In the genomic region with DNA sequence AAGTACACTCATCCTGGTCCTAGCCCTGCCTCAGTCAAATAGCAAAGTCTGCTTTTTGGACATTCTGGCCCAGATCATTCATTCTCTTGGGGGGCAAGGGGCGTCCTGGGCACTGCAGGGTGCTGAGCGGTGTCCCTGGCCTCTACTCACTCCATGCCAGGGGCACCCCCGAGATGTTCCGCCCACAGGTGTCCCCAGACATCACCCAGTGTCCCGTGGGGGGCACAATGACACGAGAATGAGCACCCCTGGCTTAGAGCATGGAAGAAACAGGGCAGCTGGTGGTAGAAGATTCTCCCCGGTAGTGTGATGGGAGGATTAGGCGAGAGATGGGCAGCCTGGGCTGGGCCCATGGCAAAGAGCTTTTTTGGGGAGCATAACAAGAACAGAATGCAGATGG, we compare ENCODE assay signal across 21 cellular contexts. TPM values are rescaled to one million over a fixed set of nuclear protein-coding genes. Genes with fewer than 3 reads are reported as not detected.
DNase-seq lines count a peak whose midpoint lies in the region; ATAC-seq, FAIRE-seq and TF ChIP-seq lines count a peak whose summit lies in the region.
"Had no signal": no experiment of that assay in that cellular context is flagged by ENCODE, and none has a peak within 500 bp of the region (broad histone marks: within the 10 kb centered on the region; RNA-seq: fewer than 3 reads in every experiment).

No MANE protein-coding gene starts in this region.

- no peaks in the 10 kb centered on the region for H3K9me3 Mint-ChIP-seq in stimulated activated naive CD8-positive, alpha-beta T cell treated with anti-CD3 and anti-CD28 coated beads, Interleukin-15, Interleukin-2, amounts not matched to agents 100 ng/mL and 50 ng/mL, for 24 hours
- no peaks in the 10 kb centered on the region for H3K9me3 Mint-ChIP-seq in stimulated activated naive CD8-positive, alpha-beta T cell treated with anti-CD3 and anti-CD28 coated beads, Interleukin-15, amount 100 ng/mL, for 72 hours
- H3K9me3 Mint-ChIP-seq: CD8-positive, alpha-beta T cell had no signal

- H3K36me3 Mint-ChIP-seq in stimulated activated naive CD8-positive, alpha-beta T cell treated with anti-CD3 and anti-CD28 coated beads, Interleukin-15, Interleukin-2, amounts not matched to agents 100 ng/mL and 50 ng/mL, for 24 hours (ENCODE audit: low read depth): no peaks in the 10 kb centered on the region
- H3K36me3 Mint-ChIP-seq: CD8-positive, alpha-beta T cell had no signal

- no peak for TF ChIP-seq CTCF in body of pancreas (IDR thresholded peaks at IDR 0.05)
- no peak for TF ChIP-seq CTCF in pancreas (IDR thresholded peaks at IDR 0.05)
- no peak for TF ChIP-seq CTCF in right lobe of liver (IDR thresholded peaks at IDR 0.05)

- H3K27me3 ChIP-seq in body of pancreas: no peaks in the 10 kb centered on the region
- H3K27me3 ChIP-seq in pancreas: no peaks in the 10 kb centered on the region
- no peaks in the 10 kb centered on the region for H3K27me3 ChIP-seq in right lobe of liver

- no peak for FAIRE-seq in pancreas (lab: Jason Lieb, UNC)
- FAIRE-seq: A549, D721Med, G401.6, GM12892, GM19239 had no signal

- 86 to 87% methylated on average over 8 of the region's 8 CpGs for WGBS in body of pancreas, 2 donors
- 81 to 83% methylated on average over 8 of the region's 8 CpGs for WGBS in pancreas, 2 donors
- WGBS in right lobe of liver (ENCODE audit: insufficient coverage, low coverage, low lambda C conversion rate, missing lambda C conversion rate): 88% methylated on average over 6 of the region's 8 CpGs

- TF ChIP-seq POLR2A in body of pancreas (IDR thresholded peaks at IDR 0.05) (no peak), right lobe of liver (IDR thresholded peaks at IDR 0.05) (no peak)

- ATAC-seq in stimulated activated naive CD8-positive, alpha-beta T cell treated with anti-CD3 and anti-CD28 coated beads, Interleukin-15, amount 100 ng/mL, for 72 hours: no peak
- ATAC-seq in body of pancreas (no peak), pancreas (no peak), right lobe of liver (no peak), GM21529 (IDR thresholded peaks at IDR 0.05; ENCODE audit: unreplicated experiment) (no peak), HG03565 (IDR thresholded peaks at IDR 0.05; ENCODE audit: unreplicated experiment) (no peak)
- ATAC-seq: A549; CD8-positive, alpha-beta T cell had no signal

- intact Hi-C loops in body of pancreas (cut with DNase I) (no loop called here), pancreas (cut with DNase I) (no loop called here), right lobe of liver (cut with DNase I) (no loop called here)

- H3K27ac ChIP-seq in body of pancreas: peak overlapping the region in 3 of 4 donors; percentile 52 to 79 (median 67)
- peak overlapping the region; percentile 32 to 76 (median 48) for H3K27ac ChIP-seq in pancreas
- H3K27ac ChIP-seq in right lobe of liver: no peak overlapping the region
- H3K27ac ChIP-seq: A549, HL-60 had no signal

- peaks cover 28% of the 10 kb centered on the region for H3K4me1 ChIP-seq in body of pancreas
- H3K4me1 ChIP-seq in pancreas: peaks cover 5 to 20% (median 17%) of the 10 kb centered on the region in 3 donors
- no peaks in the 10 kb centered on the region for H3K4me1 ChIP-seq in right lobe of liver

- no peak overlapping the region for H3K4me3 Mint-ChIP-seq in stimulated activated naive CD8-positive, alpha-beta T cell treated with anti-CD3 and anti-CD28 coated beads, Interleukin-15, Interleukin-2, amounts not matched to agents 100 ng/mL and 50 ng/mL, for 24 hours
- no peak overlapping the region for H3K4me3 Mint-ChIP-seq in stimulated activated naive CD8-positive, alpha-beta T cell treated with anti-CD3 and anti-CD28 coated beads, Interleukin-15, amount 100 ng/mL, for 72 hours
- H3K4me3 Mint-ChIP-seq: CD8-positive, alpha-beta T cell had no signal

- H3K4me3 ChIP-seq in body of pancreas: no peak overlapping the region
- no peak overlapping the region for H3K4me3 ChIP-seq in pancreas
- H3K4me3 ChIP-seq in right lobe of liver: no peak overlapping the region
- H3K4me3 ChIP-seq: A549 had no signal

- H3K27me3 Mint-ChIP-seq in stimulated activated naive CD8-positive, alpha-beta T cell treated with anti-CD3 and anti-CD28 coated beads, Interleukin-15, Interleukin-2, amounts not matched to agents 100 ng/mL and 50 ng/mL, for 24 hours: no peaks in the 10 kb centered on the region
- no peaks in the 10 kb centered on the region for H3K27me3 Mint-ChIP-seq in stimulated activated naive CD8-positive, alpha-beta T cell treated with anti-CD3 and anti-CD28 coated beads, Interleukin-15, amount 100 ng/mL, for 72 hours

- no peak for DNase-seq in stimulated activated naive CD8-positive, alpha-beta T cell treated with anti-CD3 and anti-CD28 coated beads, Interleukin-15, amount 100 ng/mL, for 72 hours
- no peak for DNase-seq in body of pancreas
- no peak for DNase-seq in pancreas
- DNase-seq in NCI-H146 (lab: John Stamatoyannopoulos, UW): no peak
- no peak for DNase-seq in right lobe of liver
- DNase-seq: CD8-positive, alpha-beta T cell; DMS79 treated with DMSO at 0.1 percent for 48 hours; KBM-7; NCI-H1048; NCI-H1694; NCI-H345; NCI-H526 treated with DMSO at 0.1 percent for 48 hours had no signal

- H3K9me3 ChIP-seq in body of pancreas (no peaks in the 10 kb centered on the region), pancreas (no peaks in the 10 kb centered on the region), right lobe of liver (no peaks in the 10 kb centered on the region)
- H3K9me3 ChIP-seq: A549 had no signal

- H3K4me1 Mint-ChIP-seq in stimulated activated naive CD8-positive, alpha-beta T cell treated with anti-CD3 and anti-CD28 coated beads, Interleukin-15, Interleukin-2, amounts not matched to agents 100 ng/mL and 50 ng/mL, for 24 hours (ENCODE audit: low read depth): peaks cover 25% of the 10 kb centered on the region
- H3K4me1 Mint-ChIP-seq in stimulated activated naive CD8-positive, alpha-beta T cell treated with anti-CD3 and anti-CD28 coated beads, Interleukin-15, amount 100 ng/mL, for 72 hours: peaks cover 31% of the 10 kb centered on the region

- H3K36me3 ChIP-seq in body of pancreas (replicated peaks in 1 of 2; ENCODE audit: insufficient read depth in 1 of 2, low read depth in 2 of 2) (no peaks in the 10 kb centered on the region), pancreas (no peaks in the 10 kb centered on the region), right lobe of liver (no peaks in the 10 kb centered on the region)

- peak overlapping the region; percentile 19 for H3K27ac Mint-ChIP-seq in stimulated activated naive CD8-positive, alpha-beta T cell treated with anti-CD3 and anti-CD28 coated beads, Interleukin-15, Interleukin-2, amounts not matched to agents 100 ng/mL and 50 ng/mL, for 24 hours
- H3K27ac Mint-ChIP-seq in stimulated activated naive CD8-positive, alpha-beta T cell treated with anti-CD3 and anti-CD28 coated beads, Interleukin-15, amount 100 ng/mL, for 72 hours: no peak overlapping the region
- H3K27ac Mint-ChIP-seq: CD8-positive, alpha-beta T cell had no signal

RNA-seq across cellular contexts. Expression of a gene that starts 5.3 kb away (rescaled TPM):
- total RNA-seq in body of pancreas: 100 to 1,000 TPM; 166 to 254 TPM
- total RNA-seq in pancreas: 100 to 1,000 TPM; 165 to 250 (median 204) TPM
- 100 to 1,000 TPM; 539 to 573 TPM for polyA plus RNA-seq in pancreas
- 100 to 1,000 TPM; 119 to 198 (median 152) TPM for total RNA-seq in right lobe of liver

RNA-seq across cellular contexts. Expression of a gene that starts 26.6 kb away (rescaled TPM):
- 10 to 100 TPM; 27.2 to 37.2 TPM for total RNA-seq in body of pancreas
- 10 to 100 TPM; 17.4 to 28.0 (median 23.6) TPM for total RNA-seq in pancreas
- 10 to 100 TPM; 25.6 to 28.4 TPM for polyA plus RNA-seq in pancreas
- total RNA-seq in right lobe of liver: 10 to 100 TPM; 19.5 to 28.0 (median 22.4) TPM

RNA-seq across cellular contexts. Expression of a gene that starts 38.5 kb away (rescaled TPM):
- total RNA-seq in body of pancreas (10 to 100 TPM; 34.5 to 45.2 TPM), pancreas (10 to 100 TPM; 16.4 to 38.0 (median 21.8) TPM), right lobe of liver (10 to 100 TPM in 2 of 6 experiments, 1 to 10 TPM in 4; 6.1 to 20.6 (median 9.3) TPM)
- polyA plus RNA-seq in pancreas: 10 to 100 TPM; 72.6 to 81.9 TPM

Comparison
In these comparisons a context has a peak if more than half of its experiments do, and no peak if none do; other contexts are left out.
1. H3K27ac ChIP-seq: peak in body of pancreas (3 of 4) and pancreas (4 of 4); none in right lobe of liver (0 of 3).